Comparison of ENCODE assay signal across 8 cellular contexts in the genomic region with DNA sequence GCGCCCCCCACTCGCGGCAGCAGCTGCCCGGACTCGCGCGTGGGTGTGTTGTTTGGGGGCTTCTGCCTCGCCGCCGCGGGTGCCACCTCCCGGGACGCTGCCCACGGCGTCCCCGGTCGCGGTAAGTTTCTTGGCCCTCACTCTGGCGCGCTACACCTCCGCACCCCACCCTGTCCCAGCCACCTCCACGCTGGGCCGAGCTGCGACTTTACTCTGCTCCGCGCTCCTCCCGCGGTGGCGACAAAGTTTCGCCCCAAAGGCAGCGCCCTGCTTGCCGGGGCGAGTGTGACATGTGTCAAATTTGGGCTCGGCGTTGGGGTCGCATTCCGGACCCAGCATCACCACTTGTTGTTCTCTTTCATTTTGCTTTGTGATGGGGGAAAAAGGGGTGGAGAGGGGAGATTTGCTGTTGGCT.
DNase-seq lines count a peak whose midpoint lies in the region; ATAC-seq, FAIRE-seq and TF ChIP-seq lines count a peak whose summit lies in the region.

No MANE protein-coding gene starts in this region.

- no peak for TF ChIP-seq EP300 in A549 (IDR thresholded peaks at IDR 0.05)

- H3K27ac ChIP-seq in A549, result peak overlapping the region in 1 of 2 experiments; percentile 6; a peak in 1 of 6 replicates
- peak overlapping the region; percentile 93 for H3K27ac ChIP-seq in psoas muscle

- H3K36me3 ChIP-seq in psoas muscle (ENCODE audit: insufficient read depth in 1 of 2, low read depth in 1 of 2), result no peaks in the 10 kb centered on the region

- POLR2A ChIA-PET in A549 (lab: Yijun Ruan, JAX) (no interaction called here), activated B cell treated with CpG ODN at 0.5 μM for 24 hours (lab: Charles Lee) (no interaction called here)

- no peaks in the 10 kb centered on the region for H3K27me3 ChIP-seq in psoas muscle (ENCODE audit: insufficient read depth in 3 of 3, low read length in 2 of 3)

- peaks cover 55% of the 10 kb centered on the region for H3K27me3 Mint-ChIP-seq in activated B cell treated with CpG ODN at 0.5 μM for 24 hours

- CTCF ChIA-PET in A549 (lab: Yijun Ruan, JAX), result interaction anchor here (1.0 to 1.2 kb wide), 2 partner anchors 9 to 11 kb away, joined by 3 read pairs; no protein-coding TSS in a partner anchor
- CTCF ChIA-PET in activated B cell treated with CpG ODN at 0.5 μM for 24 hours (lab: Charles Lee), result no interaction called here

- H3K4me2 ChIP-seq in A549, result peak overlapping the region; percentile 99

- TF ChIP-seq RAD21 in A549 (conservative IDR thresholded peaks at IDR 0.05 in 1 of 2, IDR thresholded peaks at IDR 0.05 in 1 of 2), result no peak

- ATAC-seq in A549, result 0 out of 6 replicates have a peak, but pooled peaks of 1 of the 2 experiments have one; percentile 15
- peak; percentile 20 for ATAC-seq in GM19372 (IDR thresholded peaks at IDR 0.05; ENCODE audit: low read depth, unreplicated experiment)
- ATAC-seq in activated B cell treated with CpG ODN at 0.5 μM for 24 hours (ENCODE audit: low read depth), result peak; percentile 19
- ATAC-seq in Right ventricle myocardium superior (ENCODE audit: poor library complexity), result peak; percentile 14
- ATAC-seq in psoas muscle, result peak; percentile 11 to 25 (median 21)
- no peak for ATAC-seq in HG02642 (IDR thresholded peaks at IDR 0.05; ENCODE audit: poor library complexity, unreplicated experiment)

- intact Hi-C loops in activated B cell treated with CpG ODN at 0.5 μM for 24 hours (cut with micrococcal nuclease) (loop anchor here (10.0 kb wide), 2 partner anchors 318 to 1618 kb away; no protein-coding TSS in a partner anchor), Right ventricle myocardium superior (cut with DNase I) (loop anchor here (10.0 kb wide), 1 partner anchor 328 kb away; a partner anchor contains a TSS), psoas muscle (cut with DNase I) (loop anchor here (10.0 kb wide), 4 partner anchors 172 to 578 kb away; a partner anchor contains a TSS)

- H3K4me1 ChIP-seq in A549 (peaks cover 41% of the 10 kb centered on the region), psoas muscle (peaks cover 14% of the 10 kb centered on the region)

- DNase-seq in A549 (ENCODE audit: low read depth in 1 of 2, low spot score in 1 of 2) (no peak), activated B cell treated with CpG ODN at 0.5 μM for 24 hours (no peak), Right ventricle myocardium superior (peak; percentile 45), psoas muscle (peak; percentile 22 to 77), SHP77 treated with DMSO at 0.1 percent for 48 hours (lab: John Stamatoyannopoulos, UW) (no peak), NCI-H1436 treated with DMSO at 0.1 percent for 48 hours (lab: John Stamatoyannopoulos, UW) (no peak)

- H3K4me3 ChIP-seq in A549, result peak overlapping the region; percentile 43
- peak overlapping the region; percentile 85 for H3K4me3 ChIP-seq in psoas muscle

- no peak for TF ChIP-seq POLR2A in A549 (IDR thresholded peaks at IDR 0.05; ENCODE audit: low read length)

- FAIRE-seq in A549 (lab: Jason Lieb, UNC), result no peak

- H3K9me3 ChIP-seq in A549, result no peaks in the 10 kb centered on the region
- H3K9me3 ChIP-seq in psoas muscle, result no peaks in the 10 kb centered on the region

- no peak overlapping the region for H3K27ac Mint-ChIP-seq in activated B cell treated with CpG ODN at 0.5 μM for 24 hours

- no peaks in the 10 kb centered on the region for H3K9me3 Mint-ChIP-seq in activated B cell treated with CpG ODN at 0.5 μM for 24 hours

- 1% methylated on average over 23 of the region's 37 CpGs for WGBS in A549 (ENCODE audit: missing lambda C conversion rate)
- WGBS in psoas muscle, 3 donors, result 0 to 2% (median 1%) methylated on average over 26 to 37 of the region's 37 CpGs

- TF ChIP-seq CTCF in A549 (IDR thresholded peaks at IDR 0.05), result no peak
- TF ChIP-seq CTCF in activated B cell treated with CpG ODN at 0.5 μM for 24 hours (IDR thresholded peaks at IDR 0.05), result no peak
- no peak for TF ChIP-seq CTCF in psoas muscle (IDR thresholded peaks at IDR 0.05)

- H3K36me3 Mint-ChIP-seq in activated B cell treated with CpG ODN at 0.5 μM for 24 hours (ENCODE audit: low read depth), result no peaks in the 10 kb centered on the region

- peak overlapping the region; percentile 86 for H3K4me3 Mint-ChIP-seq in activated B cell treated with CpG ODN at 0.5 μM for 24 hours

- peaks cover 53% of the 10 kb centered on the region for H3K4me1 Mint-ChIP-seq in activated B cell treated with CpG ODN at 0.5 μM for 24 hours

TF ChIP-seq in A549, 52 proteins besides CTCF, POLR2A, EP300 and RAD21:
- TF ChIP-seq TP53 (CRISPR knock-in tag; IDR thresholded peaks at IDR 0.05), result no peak
- TF ChIP-seq MAFK (IDR thresholded peaks at IDR 0.05; ENCODE audit: partially characterized antibody), result no peak
- TF ChIP-seq CEBPB (IDR thresholded peaks at IDR 0.05), result no peak
- TF ChIP-seq RNF2 (IDR thresholded peaks at IDR 0.05; ENCODE audit: borderline replicate concordance, low read depth), result peak; percentile 56; the same call in 1 of the 2 replicates

Comparison
In these comparisons a context has a peak if more than half of its experiments do, and no peak if none do; other contexts are left out.
1. DNase-seq: peak in Right ventricle myocardium superior (single experiment) and psoas muscle (2 of 2); none in A549 (0 of 2), activated B cell treated with CpG ODN at 0.5 μM for 24 hours (single experiment), SHP77 treated with DMSO at 0.1 percent for 48 hours (single experiment) and NCI-H1436 treated with DMSO at 0.1 percent for 48 hours (single experiment).